ENCODE assay signal across 8 cellular contexts in the genomic region with DNA sequence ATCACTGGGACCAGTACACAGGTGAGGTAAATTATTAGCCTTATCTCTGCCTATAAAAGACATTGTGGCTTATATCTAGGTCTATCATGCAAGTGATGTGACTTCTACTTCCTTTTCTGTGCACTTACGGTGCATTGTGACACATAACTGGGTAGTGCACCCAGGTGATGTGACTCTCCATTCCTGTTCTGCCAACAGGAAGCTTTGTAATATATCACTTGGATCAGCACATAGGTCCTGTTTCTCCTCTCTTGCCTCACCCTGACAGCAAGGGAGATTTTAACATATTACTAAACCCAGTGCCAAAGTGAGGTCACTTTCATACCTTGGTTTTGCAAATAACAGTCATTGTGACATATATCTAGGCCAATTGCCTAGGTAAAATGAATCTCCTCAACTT.
"Had no signal": no experiment of that assay in that cellular context is flagged by ENCODE, and none has a peak within 500 bp of the region (broad histone marks: within the 10 kb centered on the region; RNA-seq: fewer than 3 reads in every experiment).

No MANE protein-coding gene starts in this region.

- FAIRE-seq: H1, H54, HepG2 had no signal

- H3K27ac ChIP-seq: HL-60 had no signal

- ATAC-seq: GM23338, HepG2 had no signal

- H3K4me3 Mint-ChIP-seq: GM23338, H9, IgD-negative memory B cell had no signal

- H2AFZ ChIP-seq: GM23338 had no signal

- H3K27me3 Mint-ChIP-seq: IgD-negative memory B cell had no signal

- H3K36me3 Mint-ChIP-seq: IgD-negative memory B cell had no signal

- H3K9me3 Mint-ChIP-seq: GM23338, H9, IgD-negative memory B cell had no signal

- H3K4me2 ChIP-seq: GM23338 had no signal

- H3K4me3 ChIP-seq: GM23338 had no signal

- H3K27ac Mint-ChIP-seq: GM23338, H9, IgD-negative memory B cell had no signal

- DNase-seq: H9, HCEC 1CT had no signal

- H3K4me1 Mint-ChIP-seq: GM23338, H9, IgD-negative memory B cell had no signal
